8 cellular contexts compared by ENCODE assay signal in the genomic region with DNA sequence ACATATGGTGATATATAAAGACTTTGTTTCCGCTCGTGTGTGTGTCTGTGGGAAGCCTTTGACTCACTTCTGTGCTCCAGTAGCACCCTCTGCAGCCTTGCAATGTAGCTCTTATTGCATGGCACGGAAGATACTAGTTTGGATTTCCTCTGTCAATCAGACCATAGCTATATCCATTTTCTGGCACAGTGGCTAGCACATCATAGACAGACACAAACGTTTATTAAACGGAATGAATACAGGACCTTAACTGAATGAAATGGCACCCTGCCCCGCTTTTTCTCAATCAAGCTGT.
DNase-seq lines count a peak whose midpoint lies in the region; ATAC-seq and TF ChIP-seq lines count a peak whose summit lies in the region.

No MANE protein-coding gene starts in this region.

- H3K4me1 ChIP-seq in GM23338 (ENCODE audit: insufficient read depth) (no peaks in the 10 kb centered on the region), hepatocyte (ENCODE audit: insufficient read depth) (no peaks in the 10 kb centered on the region)

- H3K36me3 Mint-ChIP-seq in GM23338 (ENCODE audit: low read depth) = no peaks in the 10 kb centered on the region

- H3K27me3 Mint-ChIP-seq in GM23338 (ENCODE audit: insufficient read depth, low read depth, poor library complexity) = no peaks in the 10 kb centered on the region

- peak; percentile 1 for DNase-seq in DMS 273 treated with DMSO at 0.1 percent for 48 hours (lab: John Stamatoyannopoulos, UW)
- no peak for DNase-seq in GM23338 (ENCODE audit: low spot score)
- peak; percentile 32 for DNase-seq in NCI-H69 (lab: John Stamatoyannopoulos, UW)
- DNase-seq in astrocyte of the cerebellum (ENCODE audit: low read depth) = peak; percentile 35
- peak; percentile 52 for DNase-seq in hepatocyte (ENCODE audit: low spot score)
- DNase-seq in retinal pigment epithelial cell (ENCODE audit: low read depth) = no peak
- DNase-seq in iPS-NIHi7 (ENCODE audit: extremely low spot score) = no peak
- DNase-seq in SW 1271 (lab: John Stamatoyannopoulos, UW) = no peak

- no peaks in the 10 kb centered on the region for H3K9me3 ChIP-seq in hepatocyte (ENCODE audit: low read depth)

- peak overlapping the region; percentile 99 for H3K4me3 Mint-ChIP-seq in GM23338

- H3K9me2 ChIP-seq in GM23338 (ENCODE audit: insufficient read depth) = no peaks in the 10 kb centered on the region
- no peaks in the 10 kb centered on the region for H3K9me2 ChIP-seq in hepatocyte (replicated peaks; ENCODE audit: insufficient read depth)

- no peaks in the 10 kb centered on the region for H3F3A ChIP-seq in GM23338 (replicated peaks; ENCODE audit: low read depth)

- H3K9me3 Mint-ChIP-seq in GM23338 = no peaks in the 10 kb centered on the region

- H3K27ac ChIP-seq in GM23338 (ENCODE audit: low read depth) (no peak overlapping the region), hepatocyte (peak overlapping the region; percentile 96)

- H3K4me1 Mint-ChIP-seq in GM23338 = no peaks in the 10 kb centered on the region

- H2AFZ ChIP-seq in GM23338 (peak overlapping the region; percentile 47; the same call in 1 of the 2 replicates), hepatocyte (peak overlapping the region; percentile 82)

- no peaks in the 10 kb centered on the region for H3K36me3 ChIP-seq in GM23338 (ENCODE audit: insufficient read depth)
- no peaks in the 10 kb centered on the region for H3K36me3 ChIP-seq in hepatocyte (replicated peaks; ENCODE audit: insufficient read depth, low read depth)

- no peaks in the 10 kb centered on the region for H3K79me2 ChIP-seq in GM23338 (replicated peaks; ENCODE audit: insufficient read depth)
- peaks cover 3% of the 10 kb centered on the region for H3K79me2 ChIP-seq in hepatocyte

- WGBS in hepatocyte (ENCODE audit: low lambda C conversion rate, missing lambda C conversion rate) = 14% methylated on average over 6 of the region's 6 CpGs

- no peak for ATAC-seq in GM23338

- H3K27me3 ChIP-seq in GM23338 (ENCODE audit: insufficient read depth) (no peaks in the 10 kb centered on the region), hepatocyte (no peaks in the 10 kb centered on the region)

- in situ Hi-C loops in astrocyte of the cerebellum (cut with HindIII; ENCODE audit: low sequenced_read_pairs) = no loop called here

- H3K27ac Mint-ChIP-seq in GM23338 = no peak overlapping the region

- 0 out of 4 replicates have a peak, but pooled peaks of 1 of the 2 experiments have one; percentile 4 for TF ChIP-seq CTCF in GM23338 (conservative IDR thresholded peaks at IDR 0.05; ENCODE audit: low read depth in 2 of 2)
- no peak for TF ChIP-seq CTCF in astrocyte of the cerebellum (IDR thresholded peaks at IDR 0.05; ENCODE audit: low read depth, low read length, missing control alignments)
- peak; percentile 37 for TF ChIP-seq CTCF in hepatocyte (IDR thresholded peaks at IDR 0.05; ENCODE audit: poor library complexity)
- TF ChIP-seq CTCF in retinal pigment epithelial cell (conservative IDR thresholded peaks at IDR 0.05; ENCODE audit: low read depth, low read length) = no peak

- H3K4me2 ChIP-seq in GM23338 = peak overlapping the region; percentile 81
- H3K4me2 ChIP-seq in hepatocyte = peak overlapping the region; percentile 71

- no peaks in the 10 kb centered on the region for H4K20me1 ChIP-seq in GM23338 (replicated peaks; ENCODE audit: insufficient read depth)
- no peaks in the 10 kb centered on the region for H4K20me1 ChIP-seq in hepatocyte (ENCODE audit: insufficient read depth, poor library complexity, severe bottlenecking)

- H3K4me3 ChIP-seq in GM23338 (peak overlapping the region; percentile 72), astrocyte of the cerebellum (ENCODE audit: low read depth, low read length) (peak overlapping the region; percentile 69), hepatocyte (peak overlapping the region; percentile 95), retinal pigment epithelial cell (ENCODE audit: low read length) (peak overlapping the region; percentile 73)

TF ChIP-seq in GM23338, 12 proteins besides CTCF, POLR2A, EP300 and RAD21:
- TF ChIP-seq CREB1 (CRISPR knock-in tag; IDR thresholded peaks at IDR 0.05; ENCODE audit: low read depth) = no peak
TF ChIP-seq in GM23338: peak in this region for 0.

Comparison
In these comparisons a context has a peak if more than half of its experiments do, and no peak if none do; other contexts are left out.
1. DNase-seq: peak in DMS 273 treated with DMSO at 0.1 percent for 48 hours (single experiment), NCI-H69 (single experiment), astrocyte of the cerebellum (single experiment) and hepatocyte (single experiment); none in GM23338 (single experiment), retinal pigment epithelial cell (single experiment), iPS-NIHi7 (single experiment) and SW 1271 (0 of 2).
2. Peak in every context shown above with its lines, with median percentiles within 50 percentile points of each other: H3K4me3 ChIP-seq.